17 cellular contexts compared by ENCODE assay signal in genomic region chr6:109238405-109238804, GRCh38.
DNase-seq lines count a peak whose midpoint lies in the region; ATAC-seq and TF ChIP-seq lines count a peak whose summit lies in the region.
"Had no signal": no experiment of that assay in that cellular context is flagged by ENCODE, and none has a peak within 500 bp of the region (broad histone marks: within the 10 kb centered on the region; RNA-seq: fewer than 3 reads in every experiment).

No MANE protein-coding gene starts in this region.

- H3K4me1 ChIP-seq in Panc1 (ENCODE audit: control insufficient read depth, insufficient read depth, low read length) = no peaks in the 10 kb centered on the region
- H3K4me1 ChIP-seq in mammary epithelial cell (ENCODE audit: insufficient read depth, low read length) = no peaks in the 10 kb centered on the region
- peaks cover 59 to 68% of the 10 kb centered on the region in 2 experiments for H3K4me1 ChIP-seq in neutrophil (ENCODE audit: control insufficient read depth in 1 of 2, insufficient read depth in 1 of 2, low read depth in 1 of 2, low read length in 1 of 2)

- DNase-seq in CD1c-positive myeloid dendritic cell (ENCODE audit: extremely low spot score) (peak; percentile 42), Panc1 (ENCODE audit: low read depth, low spot score) (no peak), mammary epithelial cell (peak; percentile 39), NCI-H2171 treated with DMSO at 0.1 percent for 48 hours (lab: John Stamatoyannopoulos, UW) (no peak), SW480 (ENCODE audit: low spot score) (no peak), HCEC 1CT (no peak), brain microvascular endothelial cell (no peak)
- DNase-seq: ACHN; BE2C; CD8-positive, alpha-beta memory T cell; GOT3; MG63; NCI-H187 treated with DMSO at 0.1 percent for 48 hours; NCI-H2171; NCI-H510A had no signal

- BruUV-seq in Panc1 (replicated peaks; lab: Mats Ljungman, UMichigan) = no TSS peak
- no TSS peak for BruUV-seq in mammary epithelial cell (replicated peaks; lab: Mats Ljungman, UMichigan)

- H3K79me2 ChIP-seq in mammary epithelial cell (ENCODE audit: insufficient read depth, low read length) = no peaks in the 10 kb centered on the region

- H3K9ac ChIP-seq in mammary epithelial cell (ENCODE audit: insufficient read depth, low read length) = no peak overlapping the region

- 66% methylated on average over 3 of the region's 3 CpGs for WGBS in mammary epithelial cell (ENCODE audit: low coverage, missing lambda C conversion rate)

- POLR2A ChIA-PET in Panc1 (lab: Charles Lee) = no interaction called here

- dilution Hi-C loops in mammary epithelial cell (cut with HindIII; ENCODE audit: low sequenced_read_pairs) = no loop called here

- CTCF ChIA-PET in Panc1 (lab: Charles Lee) (interaction anchor here (0.6 kb wide), 1 partner anchor 323 kb away, joined by 3 read pairs; no protein-coding TSS in a partner anchor), mammary epithelial cell (lab: Charles Lee; ENCODE audit: low non-redundant PET) (no interaction called here)

- H3K4me2 ChIP-seq in mammary epithelial cell (ENCODE audit: insufficient read depth, low read depth, low read length) = no peak overlapping the region

- no peak overlapping the region for H3K4me3 ChIP-seq in Panc1 (ENCODE audit: low read depth in 2 of 2, low read length in 2 of 2)
- H3K4me3 ChIP-seq in mammary epithelial cell (replicated peaks in 1 of 3; ENCODE audit: insufficient read depth in 1 of 3, low read depth in 2 of 3, low read length in 3 of 3) = no peak overlapping the region
- peak overlapping the region in 1 of 2 experiments; percentile 46 for H3K4me3 ChIP-seq in neutrophil (ENCODE audit: low read depth in 1 of 2, low read length in 1 of 2)
- H3K4me3 ChIP-seq in brain microvascular endothelial cell (ENCODE audit: low read depth, low read length) = no peak overlapping the region
- H3K4me3 ChIP-seq: MG63, SJSA1 had no signal

- in situ Hi-C loops in Panc1 (cut with HindIII; ENCODE audit: low pct_unique_long_range_greater_than_20kb, low sequenced_read_pairs) (no loop called here), mammary epithelial cell (cut with MboI; ENCODE audit: low sequenced_read_pairs in 2 of 2) (no loop called here), brain microvascular endothelial cell (cut with HindIII; ENCODE audit: low pct_ligation_motif_present, low sequenced_read_pairs) (no loop called here)

- ATAC-seq in Panc1 = no peak

- TF ChIP-seq CTCF in Panc1 (IDR thresholded peaks at IDR 0.05) = 0 out of 2 replicates have a peak, but pooled peaks have one; percentile 2
- no peak for TF ChIP-seq CTCF in mammary epithelial cell (conservative IDR thresholded peaks at IDR 0.05 in 1 of 2, IDR thresholded peaks at IDR 0.05 in 1 of 2; ENCODE audit: extremely low read depth in 1 of 2, insufficient read depth in 1 of 2, low read depth in 1 of 2, low read length in 2 of 2)
- TF ChIP-seq CTCF in neutrophil (IDR thresholded peaks at IDR 0.05) = no peak
- TF ChIP-seq CTCF in brain microvascular endothelial cell (IDR thresholded peaks at IDR 0.05; ENCODE audit: low read depth, low read length, missing control alignments) = no peak

- H4K20me1 ChIP-seq in mammary epithelial cell (ENCODE audit: insufficient read depth, low read length) = no peaks in the 10 kb centered on the region

- no peaks in the 10 kb centered on the region for H3K36me3 ChIP-seq in Panc1 (ENCODE audit: control insufficient read depth, insufficient read depth, low read length)
- no peaks in the 10 kb centered on the region for H3K36me3 ChIP-seq in mammary epithelial cell (ENCODE audit: insufficient read depth, low read length)
- H3K36me3 ChIP-seq in neutrophil = no peaks in the 10 kb centered on the region
- no peaks in the 10 kb centered on the region for H3K36me3 ChIP-seq in brain microvascular endothelial cell (replicated peaks)
- H3K36me3 ChIP-seq: BE2C, MG63, SJSA1 had no signal

- H3K27ac ChIP-seq in Panc1 (ENCODE audit: low read length) (no peak overlapping the region), mammary epithelial cell (ENCODE audit: insufficient read depth, low read depth, low read length) (no peak overlapping the region), neutrophil (peak overlapping the region; percentile 70), brain microvascular endothelial cell (no peak overlapping the region)
- H3K27ac ChIP-seq: SJSA1 had no signal

- no peak overlapping the region for H2AFZ ChIP-seq in mammary epithelial cell (ENCODE audit: low read depth, low read length)

- intact Hi-C loops in Panc1 (cut with micrococcal nuclease; ENCODE audit: unreplicated experiment) (no loop called here), mammary epithelial cell (cut with micrococcal nuclease) (no loop called here)

- H3K27me3 ChIP-seq in Panc1 (ENCODE audit: control insufficient read depth, insufficient read depth, low read length) (no peaks in the 10 kb centered on the region), mammary epithelial cell (ENCODE audit: insufficient read depth, low read length) (no peaks in the 10 kb centered on the region), neutrophil (no peaks in the 10 kb centered on the region), brain microvascular endothelial cell (replicated peaks) (no peaks in the 10 kb centered on the region)
- H3K27me3 ChIP-seq: BE2C, MG63, SJSA1 had no signal

- H3K9me3 ChIP-seq in Panc1 (ENCODE audit: control insufficient read depth, insufficient read depth, low read depth, low read length) = no peaks in the 10 kb centered on the region
- no peaks in the 10 kb centered on the region for H3K9me3 ChIP-seq in mammary epithelial cell (replicated peaks; ENCODE audit: insufficient read depth, low read length)
- no peaks in the 10 kb centered on the region for H3K9me3 ChIP-seq in neutrophil
- H3K9me3 ChIP-seq: BE2C, MG63, SJSA1 had no signal

Comparison
In these comparisons a context has a peak if more than half of its experiments do, and no peak if none do; other contexts are left out.
1. DNase-seq: peak in CD1c-positive myeloid dendritic cell (single experiment) and mammary epithelial cell (single experiment); none in Panc1 (single experiment), NCI-H2171 treated with DMSO at 0.1 percent for 48 hours (single experiment), SW480 (single experiment), HCEC 1CT (single experiment) and brain microvascular endothelial cell (single experiment).